Comparison of ENCODE assay signal across 8 cellular contexts in the genomic region with DNA sequence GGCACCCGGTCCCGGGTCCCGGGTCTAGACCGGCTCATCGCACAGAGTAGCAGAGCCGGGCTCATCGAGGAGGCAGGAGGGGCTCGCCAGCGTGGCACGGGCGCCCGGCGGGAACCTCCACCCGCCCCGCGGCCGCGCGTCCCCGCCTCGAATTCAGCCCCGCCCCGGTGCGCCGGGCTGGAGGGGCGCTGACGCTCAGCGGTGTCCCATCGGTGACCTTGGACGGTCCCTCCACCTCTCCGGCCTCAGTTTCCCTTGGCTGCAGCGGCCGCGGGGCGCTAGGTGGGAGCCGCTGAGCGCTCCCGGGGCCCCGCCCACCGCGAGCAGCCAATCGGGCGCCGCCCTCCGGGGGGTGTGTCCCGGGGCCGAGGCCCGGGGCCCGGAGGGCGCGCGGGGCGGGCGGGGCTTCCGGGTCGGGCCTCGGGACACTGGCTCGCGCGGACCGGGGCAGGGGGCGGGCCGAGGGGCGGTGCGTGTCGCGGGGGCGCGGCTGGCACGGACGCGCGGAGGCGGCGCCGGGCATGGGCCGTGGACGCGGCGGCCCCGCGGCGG. TPM values are rescaled to one million over a fixed set of nuclear protein-coding genes. Genes with fewer than 3 reads are reported as not detected.
A peak's percentile ranks its signal among the peaks of the same experiment; 100 is the strongest.
DNase-seq lines count a peak whose midpoint lies in the region; ATAC-seq, FAIRE-seq and TF ChIP-seq lines count a peak whose summit lies in the region.

A gene (plus strand): TSS at position 529 of the 552 bp plus-strand sequence. CDS start 47,858 bp downstream, outside the sequence.

- intact Hi-C loops in pancreas (cut with DNase I), result loop anchor here in 1 of 3 donors (10.0 kb wide), 1 partner anchor 95 kb away; no protein-coding TSS in a partner anchor

- DNase-seq in DMS153 treated with DMSO at 0.1 percent for 48 hours (lab: John Stamatoyannopoulos, UW; ENCODE audit: unreplicated experiment) (peak; percentile 50), T follicular helper cell (ENCODE audit: low read depth) (peak; percentile 71), cardiac muscle cell (ENCODE audit: low read depth in 1 of 2, low spot score in 1 of 2) (peak; percentile 89 to 93), pancreas (peak; percentile 92 to 98 (median 94))
- peak; percentile 69 for DNase-seq in activated naive CD8-positive, alpha-beta T cell treated with anti-CD3 and anti-CD28 coated beads, Interleukin-2, amount 50 U/mL, for 16 hours (ENCODE audit: low read depth, low spot score)

- H3K36me3 ChIP-seq in cardiac muscle cell (peaks cover 2% of the 10 kb centered on the region), pancreas (no peaks in the 10 kb centered on the region), thymus (ENCODE audit: control insufficient read depth, insufficient read depth) (peaks cover 6% of the 10 kb centered on the region)

- no peak for TF ChIP-seq RAD21 in Ishikawa (IDR thresholded peaks at IDR 0.05; ENCODE audit: low read depth)

- H3K4me1 ChIP-seq in cardiac muscle cell (ENCODE audit: low read depth), result peaks cover 9% of the 10 kb centered on the region
- peaks cover 0 to 5% (median 3%) of the 10 kb centered on the region in 3 donors for H3K4me1 ChIP-seq in pancreas
- H3K4me1 ChIP-seq in thymus (ENCODE audit: control insufficient read depth, insufficient read depth, low read length), result peaks cover 14% of the 10 kb centered on the region

- WGBS in pancreas, 2 donors, result 0% methylated on average over 5 to 83 of the region's 83 CpGs
- WGBS in thymus, result under 1% methylated on average over 83 of the region's 83 CpGs

- ATAC-seq in GM21526 (IDR thresholded peaks at IDR 0.05; ENCODE audit: low FRiP score, unreplicated experiment), result peak; percentile 59
- ATAC-seq in pancreas, result peak; percentile 84 to 90 (median 89)

- H3K9me3 ChIP-seq in cardiac muscle cell (ENCODE audit: low read depth) (no peaks in the 10 kb centered on the region), pancreas (no peaks in the 10 kb centered on the region), thymus (ENCODE audit: control insufficient read depth) (no peaks in the 10 kb centered on the region)

- no peak for TF ChIP-seq EP300 in Ishikawa (IDR thresholded peaks at IDR 0.05; ENCODE audit: borderline replicate concordance)

- H3K4me3 ChIP-seq in cardiac muscle cell (peak within 1 kb of the TSS; percentile 87), pancreas (peak within 1 kb of the TSS; percentile 69 to 93 (median 82)), thymus (ENCODE audit: low read length) (peak within 1 kb of the TSS; percentile 87)

- no peak for TF ChIP-seq CTCF in cardiac muscle cell (IDR thresholded peaks at IDR 0.05; ENCODE audit: low read depth, low read length)
- TF ChIP-seq CTCF in pancreas (IDR thresholded peaks at IDR 0.05), result no peak

- H3K27me3 ChIP-seq in cardiac muscle cell (peaks cover 8% of the 10 kb centered on the region), pancreas (no peaks in the 10 kb centered on the region), thymus (ENCODE audit: control insufficient read depth, insufficient read depth) (peaks cover 5% of the 10 kb centered on the region)

- FAIRE-seq in pancreas (lab: Jason Lieb, UNC), result no peak

- H3K27ac ChIP-seq in cardiac muscle cell, result peak within 1 kb of the TSS; percentile 37
- H3K27ac ChIP-seq in pancreas, result peak within 1 kb of the TSS; percentile 71 to 97 (median 92)
- peak within 1 kb of the TSS; percentile 74 for H3K27ac ChIP-seq in thymus (ENCODE audit: low read depth)

TF ChIP-seq in Ishikawa, 13 proteins besides CTCF, POLR2A, EP300 and RAD21:
- TF ChIP-seq CEBPB (IDR thresholded peaks at IDR 0.05) (no peak), EGR1 (IDR thresholded peaks at IDR 0.05) (peak; percentile 32; the same call in 1 of the 2 replicates), YY1 (IDR thresholded peaks at IDR 0.05; ENCODE audit: low read depth) (no peak)

RNA-seq across cellular contexts. Expression of the gene that starts here (rescaled TPM):
- total RNA-seq in cardiac muscle cell (22.6 and 25.1 TPM in 2 replicates), pancreas (10 to 100 TPM; 13.8 to 24.5 (median 16.2) TPM)
- polyA plus RNA-seq in cardiac muscle cell (11.8 and 12.2 TPM in 2 replicates), pancreas (1 to 10 TPM; 4.1 to 6.1 TPM), thymus (4.5 TPM)

Comparison
In these comparisons a context has a peak if more than half of its experiments do, and no peak if none do; other contexts are left out.
1. Peak in every context shown above with its lines: DNase-seq, ATAC-seq, H3K4me3 ChIP-seq and H3K27ac ChIP-seq.
2. H3K27ac ChIP-seq: peak in every context shown above with its lines; median percentile 92 in pancreas; 74 in thymus; 37 in cardiac muscle cell.